Comparison of ENCODE assay signal across 8 cellular contexts in genomic region chr19:38684078-38684861, GRCh38. TPM values are rescaled to one million over a fixed set of nuclear protein-coding genes. Genes with fewer than 3 reads are reported as not detected.
DNase-seq lines count a peak whose midpoint lies in the region; ATAC-seq and TF ChIP-seq lines count a peak whose summit lies in the region.

No MANE protein-coding gene starts in this region.

- H3K27me3 ChIP-seq in BJ (ENCODE audit: control insufficient read depth, insufficient read depth, low read length) = no peaks in the 10 kb centered on the region
- H3K27me3 ChIP-seq in dorsolateral prefrontal cortex = no peaks in the 10 kb centered on the region
- H3K27me3 ChIP-seq in mucosa of rectum (ENCODE audit: control insufficient read depth in 2 of 2, insufficient read depth in 2 of 2, low read length in 2 of 2) = no peaks in the 10 kb centered on the region

- H3K9me3 ChIP-seq in SK-N-MC (ENCODE audit: low read depth, low read length) (no peaks in the 10 kb centered on the region), mucosa of rectum (ENCODE audit: control insufficient read depth in 2 of 2, low read length in 2 of 2) (no peaks in the 10 kb centered on the region)

- intact Hi-C loops in dorsolateral prefrontal cortex (cut with DNase I) = no loop called here

- POLR2A ChIA-PET in BJ (lab: Charles Lee) = no interaction called here

- TF ChIP-seq CTCF in BJ (IDR thresholded peaks at IDR 0.05; ENCODE audit: insufficient read depth, low read depth, low read length) (0 out of 2 replicates have a peak, but pooled peaks have one; percentile 8), HFF-Myc (IDR thresholded peaks at IDR 0.05; ENCODE audit: low read depth, low read length, missing control alignments) (no peak), dorsolateral prefrontal cortex (IDR thresholded peaks at IDR 0.05 in 54 of 56, conservative IDR thresholded peaks at IDR 0.05 in 2 of 56; ENCODE audit: low read depth in 1 of 56, partially characterized antibody in 56 of 56) (no peak)

- H3K27ac ChIP-seq in SK-N-MC = peak overlapping the region; percentile 65
- H3K27ac ChIP-seq in dorsolateral prefrontal cortex = peak overlapping the region in 57 of 59 donors; percentile 18 to 91 (median 76)
- peak overlapping the region; percentile 94 to 100 for H3K27ac ChIP-seq in mucosa of rectum (ENCODE audit: low read depth in 2 of 2, low read length in 2 of 2)

- CTCF ChIA-PET in BJ (lab: Yijun Ruan, JAX) = interaction anchor here (0.6 to 1.0 kb wide), 3 partner anchors 18 to 50 kb away, joined by 3 to 5 read pairs (median 4); no protein-coding TSS in a partner anchor

- no peak for ATAC-seq in HG03159 (IDR thresholded peaks at IDR 0.05; ENCODE audit: unreplicated experiment)

- H3K4me3 ChIP-seq in BJ (ENCODE audit: low read depth, low read length) (no peak overlapping the region), HFF-Myc (replicated peaks; ENCODE audit: low read depth, low read length) (no peak overlapping the region), SK-N-MC (no peak overlapping the region), dorsolateral prefrontal cortex (no peak overlapping the region), mucosa of rectum (ENCODE audit: low read length in 2 of 2) (peak overlapping the region; percentile 10 to 48)

- H3K4me1 ChIP-seq in mucosa of rectum (ENCODE audit: control insufficient read depth in 2 of 2, insufficient read depth in 2 of 2, low read length in 2 of 2) = peaks cover 59 to 76% of the 10 kb centered on the region in 2 donors

- peaks cover 8% of the 10 kb centered on the region for H3K36me3 ChIP-seq in BJ (ENCODE audit: control insufficient read depth, insufficient read depth, low read length)
- H3K36me3 ChIP-seq in SK-N-MC (ENCODE audit: insufficient read depth, low read length) = peaks cover 13% of the 10 kb centered on the region
- H3K36me3 ChIP-seq in mucosa of rectum (ENCODE audit: control insufficient read depth in 2 of 2, insufficient read depth in 2 of 2, low read length in 2 of 2) = peaks cover under 1 to 3% of the 10 kb centered on the region in 2 donors

- DNase-seq in BJ (ENCODE audit: low read depth) (peak; percentile 74), HFF-Myc (ENCODE audit: extremely low read depth, low read depth) (peak; percentile 83), SK-N-MC (ENCODE audit: low read depth, low spot score) (no peak), dorsolateral prefrontal cortex (no peak), NCI-H524 treated with DMSO at 0.1 percent for 48 hours (lab: John Stamatoyannopoulos, UW) (no peak), globus pallidus (ENCODE audit: low spot score) (no peak)

- no peak overlapping the region for H3K9ac ChIP-seq in SK-N-MC (ENCODE audit: insufficient read length)
- H3K9ac ChIP-seq in mucosa of rectum (ENCODE audit: low read depth in 1 of 2, low read length in 2 of 2) = peak overlapping the region; percentile 71 to 80

RNA-seq across cellular contexts. Expression of gene ACTN4, which starts 36.8 kb away (rescaled TPM):
- polyA plus RNA-seq in BJ (2011; rRNA removed) = 592 and 970 TPM in 2 replicates
- polyA minus RNA-seq in BJ (2011; rRNA and poly(A)+ RNA removed) = 439 and 477 TPM in 2 replicates
- 100 to 1,000 TPM; 271 to 539 (median 377) TPM for total RNA-seq in dorsolateral prefrontal cortex

Comparison
In these comparisons a context has a peak if more than half of its experiments do, and no peak if none do; other contexts are left out.
1. DNase-seq: peak in BJ (single experiment) and HFF-Myc (single experiment); none in SK-N-MC (single experiment), dorsolateral prefrontal cortex (0 of 10), NCI-H524 treated with DMSO at 0.1 percent for 48 hours (single experiment) and globus pallidus (single experiment).
2. H3K4me3 ChIP-seq: peak in mucosa of rectum (2 of 2); none in BJ (single experiment), HFF-Myc (single experiment), SK-N-MC (single experiment) and dorsolateral prefrontal cortex (0 of 59).
3. Peak in every context shown above with its lines, with median percentiles within 50 percentile points of each other: H3K27ac ChIP-seq.